Comparison of ENCODE assay signal across 8 cellular contexts in genomic region chr5:168529361-168530234, GRCh38. TPM values are rescaled to one million over a fixed set of nuclear protein-coding genes. Genes with fewer than 3 reads are reported as not detected.
DNase-seq lines count a peak whose midpoint lies in the region; ATAC-seq and TF ChIP-seq lines count a peak whose summit lies in the region.

No MANE protein-coding gene starts in this region.

- H3K9ac ChIP-seq in liver (ENCODE audit: low read depth in 1 of 2, low read length in 2 of 2), result no peak overlapping the region

- H3K27ac Mint-ChIP-seq in MCF 10A (ENCODE audit: low read depth, unreplicated experiment) (no peak overlapping the region), type B pancreatic cell (no peak overlapping the region)

- peaks cover 0 to 5% of the 10 kb centered on the region in 2 donors for H3K9me3 ChIP-seq in breast epithelium
- peaks cover 0 to 7% (median under 1%) of the 10 kb centered on the region in 4 donors for H3K9me3 ChIP-seq in liver (ENCODE audit: control insufficient read depth in 4 of 4, low read length in 3 of 4)

- DNase-seq in breast epithelium (ENCODE audit: low spot score in 2 of 2) (no peak), MCF 10A (ENCODE audit: unreplicated experiment) (no peak), astrocyte of the hippocampus (ENCODE audit: low read depth, low spot score) (peak; percentile 46), type B pancreatic cell (ENCODE audit: extremely low spot score, unreplicated experiment) (no peak), OCI-M2 (lab: John Stamatoyannopoulos, UW; ENCODE audit: unreplicated experiment) (no peak)

- 19% methylated on average over 127 of the region's 127 CpGs for WGBS in liver

- H3K4me1 Mint-ChIP-seq in MCF 10A (ENCODE audit: insufficient read depth, unreplicated experiment) (no peaks in the 10 kb centered on the region), type B pancreatic cell (ENCODE audit: unreplicated experiment) (peaks cover 10% of the 10 kb centered on the region)

- CTCF ChIA-PET in MCF 10A (lab: Yijun Ruan, JAX), result no interaction called here

- no peaks in the 10 kb centered on the region for H3K4me1 ChIP-seq in breast epithelium
- peaks cover 3 to 8% (median 4%) of the 10 kb centered on the region in 4 donors for H3K4me1 ChIP-seq in liver (ENCODE audit: control insufficient read depth in 4 of 4, insufficient read depth in 4 of 4, low read length in 3 of 4)

- H3K36me3 Mint-ChIP-seq in MCF 10A (ENCODE audit: insufficient read depth, unreplicated experiment) (no peaks in the 10 kb centered on the region), type B pancreatic cell (no peaks in the 10 kb centered on the region)

- TF ChIP-seq CTCF in breast epithelium (IDR thresholded peaks at IDR 0.05) (no peak), MCF 10A (IDR thresholded peaks at IDR 0.05; ENCODE audit: unreplicated experiment) (no peak), liver (IDR thresholded peaks at IDR 0.05; ENCODE audit: low read depth, low read length, missing input control) (no peak), type B pancreatic cell (conservative IDR thresholded peaks at IDR 0.05) (no peak)

- POLR2A ChIA-PET in MCF 10A (lab: Yijun Ruan, JAX), result no interaction called here

- H3K4me3 Mint-ChIP-seq in MCF 10A (ENCODE audit: unreplicated experiment), result no peak overlapping the region
- peak overlapping the region; percentile 83 for H3K4me3 Mint-ChIP-seq in type B pancreatic cell

- no peaks in the 10 kb centered on the region for H3K36me3 ChIP-seq in breast epithelium
- H3K36me3 ChIP-seq in liver (ENCODE audit: control insufficient read depth in 4 of 4, insufficient read depth in 3 of 4, low read depth in 1 of 4, low read length in 3 of 4), result no peaks in the 10 kb centered on the region

- H3K9me3 Mint-ChIP-seq in MCF 10A (ENCODE audit: unreplicated experiment) (peaks cover 8% of the 10 kb centered on the region), type B pancreatic cell (no peaks in the 10 kb centered on the region)

- ATAC-seq in GM18907 (IDR thresholded peaks at IDR 0.05; ENCODE audit: unreplicated experiment) (no peak), GM19455 (IDR thresholded peaks at IDR 0.05; ENCODE audit: unreplicated experiment) (no peak)

- no peak overlapping the region for H3K27ac ChIP-seq in breast epithelium
- no peak overlapping the region for H3K27ac ChIP-seq in liver (ENCODE audit: low read depth in 1 of 2, low read length in 2 of 2)

- H3K27me3 Mint-ChIP-seq in MCF 10A (ENCODE audit: insufficient read depth, unreplicated experiment) (no peaks in the 10 kb centered on the region), type B pancreatic cell (peaks cover 40% of the 10 kb centered on the region)

- no peak for TF ChIP-seq POLR2A in breast epithelium (IDR thresholded peaks at IDR 0.05)

- peak overlapping the region; percentile 40 to 76 (median 60) for H3K4me3 ChIP-seq in breast epithelium
- H3K4me3 ChIP-seq in liver (ENCODE audit: low read depth in 1 of 3, low read length in 3 of 3), result peak overlapping the region in 2 of 3 donors; percentile 6 to 56

- BruUV-seq in MCF 10A (replicated peaks; lab: Mats Ljungman, UMichigan), result no TSS peak

- intact Hi-C loops in breast epithelium (cut with DNase I; ENCODE audit: low total_unique reads) (no loop called here), MCF 10A (cut with micrococcal nuclease) (no loop called here)

- TF ChIP-seq RAD21 in liver (IDR thresholded peaks at IDR 0.05), result no peak

- peaks cover 0 to 4% of the 10 kb centered on the region in 2 donors for H3K27me3 ChIP-seq in breast epithelium
- peaks cover 0 to 4% (median 0%) of the 10 kb centered on the region in 4 donors for H3K27me3 ChIP-seq in liver (ENCODE audit: control insufficient read depth in 4 of 4, insufficient read depth in 4 of 4, low read length in 3 of 4)

TF ChIP-seq in liver, 16 proteins besides CTCF, POLR2A, EP300 and RAD21:
- TF ChIP-seq SP1 (IDR thresholded peaks at IDR 0.05), result no peak
- TF ChIP-seq GABPA (IDR thresholded peaks at IDR 0.05 in 1 of 2, conservative IDR thresholded peaks at IDR 0.05 in 1 of 2), result no peak

RNA-seq across cellular contexts. Expression of gene FBLL1, which starts 0.5 kb away (rescaled TPM):
- total RNA-seq in breast epithelium (1 to 10 TPM in 1 of 3 donors, under 1 TPM in 2; 0.32 to 1.6 (median 0.33) TPM), MCF 10A (2022) (0.42 TPM in 1 of 2 replicates, not detected in the other), liver (under 1 TPM; 0.17 to 0.42 TPM), type B pancreatic cell (ENCODE audit: low replicate concordance) (2.1 and 3.3 TPM in 2 replicates)
- polyA plus RNA-seq in liver, result under 1 TPM in 1 of 2 donors, not detected in 1; 0.05 TPM

RNA-seq across cellular contexts. Expression of gene RARS1, which starts 43.3 kb away (rescaled TPM):
- total RNA-seq in breast epithelium (100 to 1,000 TPM in 1 of 3 donors, 10 to 100 TPM in 2; 67.7 to 106 (median 96.4) TPM), MCF 10A (2022) (120 and 127 TPM in 2 replicates), liver (10 to 100 TPM; 35.2 to 42.5 TPM), type B pancreatic cell (ENCODE audit: low replicate concordance) (102 and 110 TPM in 2 replicates)
- 10 to 100 TPM; 16.5 to 25.1 TPM for polyA plus RNA-seq in liver

RNA-seq across cellular contexts. Expression of gene PANK3, which starts 49.6 kb away (rescaled TPM):
- total RNA-seq in breast epithelium (10 to 100 TPM; 29.9 to 56.1 (median 41.0) TPM), MCF 10A (2022) (96.2 and 117 TPM in 2 replicates), liver (10 to 100 TPM; 68.2 to 79.4 TPM), type B pancreatic cell (ENCODE audit: low replicate concordance) (82.6 and 91.8 TPM in 2 replicates)
- polyA plus RNA-seq in liver, result 10 to 100 TPM; 10.9 to 16.5 TPM
